Comparison of ENCODE assay signal across 8 cellular contexts in genomic region chr20:49278817-49279676, GRCh38. TPM values are rescaled to one million over a fixed set of nuclear protein-coding genes. Genes with fewer than 3 reads are reported as not detected.
A peak's percentile ranks its signal among the peaks of the same experiment; 100 is the strongest.
DNase-seq lines count a peak whose midpoint lies in the region; ATAC-seq and TF ChIP-seq lines count a peak whose summit lies in the region.

No MANE protein-coding gene starts in this region.

- TF ChIP-seq CTCF in dorsolateral prefrontal cortex (IDR thresholded peaks at IDR 0.05 in 54 of 56, conservative IDR thresholded peaks at IDR 0.05 in 2 of 56; ENCODE audit: low read depth in 1 of 56, partially characterized antibody in 56 of 56), result no peak

- peaks cover 8% of the 10 kb centered on the region for H3K9me3 ChIP-seq in muscle layer of colon (ENCODE audit: low read length)
- no peaks in the 10 kb centered on the region for H3K9me3 ChIP-seq in aorta (ENCODE audit: control insufficient read depth, low read length)

- H3K27me3 ChIP-seq in dorsolateral prefrontal cortex, result no peaks in the 10 kb centered on the region
- H3K27me3 ChIP-seq in muscle layer of colon (ENCODE audit: control insufficient read depth in 1 of 2, insufficient read depth in 2 of 2, low read length in 2 of 2), result no peaks in the 10 kb centered on the region
- H3K27me3 ChIP-seq in aorta (ENCODE audit: control insufficient read depth in 1 of 2, insufficient read depth in 2 of 2, low read length in 1 of 2), result no peaks in the 10 kb centered on the region

- H3K27ac ChIP-seq in dorsolateral prefrontal cortex (peak overlapping the region; percentile 71 to 100 (median 98)), muscle layer of colon (ENCODE audit: low read depth, low read length) (peak overlapping the region; percentile 70), aorta (ENCODE audit: low read depth in 1 of 2, low read length in 2 of 2) (peak overlapping the region in 1 of 2 donors; percentile 70)

- H3K9ac ChIP-seq in muscle layer of colon (ENCODE audit: low read length), result peak overlapping the region; percentile 84

- H3K4me3 ChIP-seq in dorsolateral prefrontal cortex (peak overlapping the region; percentile 56 to 100 (median 90)), muscle layer of colon (ENCODE audit: low read depth in 1 of 2, low read length in 2 of 2) (peak overlapping the region; percentile 53 to 94), aorta (ENCODE audit: low read length in 2 of 2) (peak overlapping the region; percentile 64 to 65)

- H3K4me1 ChIP-seq in muscle layer of colon (ENCODE audit: insufficient read depth, low read length) (peaks cover 55% of the 10 kb centered on the region), aorta (ENCODE audit: control insufficient read depth in 1 of 2, insufficient read depth in 2 of 2, low read length in 2 of 2) (peaks cover 0 to 2% of the 10 kb centered on the region in 2 donors)

- ATAC-seq in aorta (ENCODE audit: low FRiP score) (no peak), GM18517 (IDR thresholded peaks at IDR 0.05; ENCODE audit: unreplicated experiment) (no peak)

- 12 to 15% methylated on average over 32 to 33 of the region's 33 CpGs for WGBS in aorta, 2 donors

- DNase-seq in activated naive CD4-positive, alpha-beta T cell treated with Interleukin-2 at 50 U/mL for 16 hours, result peak; percentile 52
- no peak for DNase-seq in activated naive CD4-positive, alpha-beta T cell (lab: John Stamatoyannopoulos, UW)
- DNase-seq in SW480 (ENCODE audit: low spot score) (peak; percentile 57), dorsolateral prefrontal cortex (no peak), aorta (no peak), NCI-H1694 treated with DMSO at 0.1 percent for 48 hours (lab: John Stamatoyannopoulos, UW) (no peak)

- intact Hi-C loops in dorsolateral prefrontal cortex (cut with DNase I), result loop anchor here (1.0 to 5.0 kb wide), 6 partner anchors 57 to 232 kb away; partner anchors contain the start of genes STAU1 (in 2 of the 2), CSE1L (in 1 of the 2) and DDX27 (in 1 of the 2)
- intact Hi-C loops in aorta (cut with DNase I), result no loop called here

- H3K36me3 ChIP-seq in muscle layer of colon (ENCODE audit: insufficient read depth, low read length) (peaks cover 54% of the 10 kb centered on the region), aorta (ENCODE audit: control insufficient read depth in 1 of 2, insufficient read depth in 2 of 2, low read length in 1 of 2) (peaks cover 8 to 14% of the 10 kb centered on the region in 2 donors)

RNA-seq across cellular contexts. Expression of gene ZNFX1, which starts 1.2 kb away (rescaled TPM):
- total RNA-seq in dorsolateral prefrontal cortex (10 to 100 TPM; 21.0 to 37.9 (median 26.1) TPM), aorta (10 to 100 TPM; 48.7 to 59.4 TPM)
- 10 to 100 TPM; 10.4 to 22.3 TPM for polyA plus RNA-seq in aorta

RNA-seq across cellular contexts. Expression of gene DDX27, which starts 59.8 kb away (rescaled TPM):
- total RNA-seq in dorsolateral prefrontal cortex, result 10 to 100 TPM; 19.9 to 45.2 (median 27.8) TPM
- 10 to 100 TPM; 23.3 to 26.4 TPM for total RNA-seq in aorta
- polyA plus RNA-seq in aorta, result 10 to 100 TPM; 16.3 to 32.3 TPM

Comparison
In these comparisons a context has a peak if more than half of its experiments do, and no peak if none do; other contexts are left out.
1. DNase-seq: peak in activated naive CD4-positive, alpha-beta T cell treated with Interleukin-2 at 50 U/mL for 16 hours (single experiment) and SW480 (single experiment); none in activated naive CD4-positive, alpha-beta T cell (0 of 4), dorsolateral prefrontal cortex (0 of 10), aorta (0 of 2) and NCI-H1694 treated with DMSO at 0.1 percent for 48 hours (single experiment).
2. intact Hi-C loops: an anchor here in dorsolateral prefrontal cortex (1.0 to 5.0 kb wide); none called in aorta.
3. Peak in every context shown above with its lines, with median percentiles within 50 percentile points of each other: H3K4me3 ChIP-seq.